ENCODE assay signal across 9 cellular contexts in genomic region chr19:34500656-34501120, GRCh38. TPM values are rescaled to one million over a fixed set of nuclear protein-coding genes. Genes with fewer than 3 reads are reported as not detected.
A peak's percentile ranks its signal among the peaks of the same experiment; 100 is the strongest.
DNase-seq lines count a peak whose midpoint lies in the region; ATAC-seq and TF ChIP-seq lines count a peak whose summit lies in the region.
"Had no signal": no experiment of that assay in that cellular context is flagged by ENCODE, and none has a peak within 500 bp of the region (broad histone marks: within the 10 kb centered on the region; RNA-seq: fewer than 3 reads in every experiment).

No MANE protein-coding gene starts in this region.

- peak overlapping the region; percentile 31; the same call in 1 of the 2 replicates for H3K4me3 ChIP-seq in iPS-18c (ENCODE audit: insufficient read depth, low read depth, low read length)
- H3K4me3 ChIP-seq in stomach smooth muscle (ENCODE audit: low read length in 2 of 2), result no peak overlapping the region
- no peak overlapping the region for H3K4me3 ChIP-seq in PC-3 (ENCODE audit: low read length)
- H3K4me3 ChIP-seq: neural progenitor cell had no signal

- H4K20me1 ChIP-seq in PC-3 (ENCODE audit: low read length), result no peaks in the 10 kb centered on the region

- TF ChIP-seq CTCF in GM13977 (IDR thresholded peaks at IDR 0.05; ENCODE audit: extremely low read depth, insufficient read depth, missing control alignments) (no peak), PC-3 (conservative IDR thresholded peaks at IDR 0.05; ENCODE audit: low read depth, low read length) (no peak)

- intact Hi-C loops in PC-3 (cut with micrococcal nuclease), result no loop called here

- DNase-seq in GM13977 (ENCODE audit: low spot score), result peak; percentile 28
- peak; percentile 56 for DNase-seq in NCI-H345 (lab: John Stamatoyannopoulos, UW)
- no peak for DNase-seq in PC-3
- no peak for DNase-seq in 8988T
- DNase-seq: NCI-H1694 had no signal

- no peak overlapping the region for H3K4me2 ChIP-seq in PC-3 (ENCODE audit: low read length)
- H3K4me2 ChIP-seq: neural progenitor cell had no signal

- POLR2A ChIA-PET in PC-3 (lab: Charles Lee; ENCODE audit: unreplicated experiment), result no interaction called here

- H3K27ac ChIP-seq in stomach smooth muscle (ENCODE audit: low read length) (peak overlapping the region; percentile 6), PC-3 (ENCODE audit: low read length) (no peak overlapping the region)
- H3K27ac ChIP-seq: neural progenitor cell had no signal

- H3K27me3 ChIP-seq in stomach smooth muscle (ENCODE audit: control insufficient read depth in 1 of 2, insufficient read depth in 2 of 2, low read length in 2 of 2) (no peaks in the 10 kb centered on the region), PC-3 (ENCODE audit: low read length) (no peaks in the 10 kb centered on the region)
- H3K27me3 ChIP-seq: neural progenitor cell had no signal

- H3K9me3 ChIP-seq in iPS-18c (ENCODE audit: control insufficient read depth, insufficient read depth, low read length), result no peaks in the 10 kb centered on the region
- no peaks in the 10 kb centered on the region for H3K9me3 ChIP-seq in stomach smooth muscle (ENCODE audit: control insufficient read depth in 2 of 2, low read length in 2 of 2)
- no peaks in the 10 kb centered on the region for H3K9me3 ChIP-seq in PC-3 (ENCODE audit: low read length)

- H3F3A ChIP-seq in PC-3 (ENCODE audit: low read length, unreplicated experiment), result no peaks in the 10 kb centered on the region

- no TSS peak for BruUV-seq in PC-3 (replicated peaks; lab: Mats Ljungman, UMichigan)

- H3K4me1 ChIP-seq in stomach smooth muscle (ENCODE audit: control insufficient read depth, insufficient read depth, low read length), result peaks cover 12% of the 10 kb centered on the region
- no peaks in the 10 kb centered on the region for H3K4me1 ChIP-seq in PC-3 (ENCODE audit: insufficient read depth, low read length)

- H3K9ac ChIP-seq in stomach smooth muscle (ENCODE audit: low read length in 2 of 2), result no peak overlapping the region
- no peak overlapping the region for H3K9ac ChIP-seq in PC-3 (ENCODE audit: low read length)
- H3K9ac ChIP-seq: neural progenitor cell had no signal

- no peaks in the 10 kb centered on the region for H3K9me2 ChIP-seq in PC-3 (replicated peaks; ENCODE audit: low read length)

- no peaks in the 10 kb centered on the region for H3K79me2 ChIP-seq in PC-3 (ENCODE audit: low read length)

- H3K36me3 ChIP-seq in stomach smooth muscle (ENCODE audit: control insufficient read depth in 2 of 2, insufficient read depth in 2 of 2, low read length in 2 of 2) (peaks cover 0 to 13% of the 10 kb centered on the region in 2 donors), PC-3 (ENCODE audit: low read depth, low read length) (no peaks in the 10 kb centered on the region)
- H3K36me3 ChIP-seq: neural progenitor cell had no signal

- CTCF ChIA-PET in PC-3 (lab: Charles Lee), result no interaction called here

- no peak overlapping the region for H2AFZ ChIP-seq in PC-3 (ENCODE audit: low read length)
- H2AFZ ChIP-seq: neural progenitor cell had no signal

- in situ Hi-C loops in GM13977 (cut with MboI; ENCODE audit: low pct_unique_long_range_greater_than_20kb, low sequenced_read_pairs, unreplicated experiment), result no loop called here

- no peak for ATAC-seq in PC-3
- ATAC-seq in HG02759 (IDR thresholded peaks at IDR 0.05; ENCODE audit: unreplicated experiment), result no peak

RNA-seq across cellular contexts. Expression of gene WTIP, which starts 19.1 kb away (rescaled TPM):
- total RNA-seq in PC-3 (2014; rRNA removed), result 5.2 and 7.5 TPM in 2 replicates

Comparison
In these comparisons a context has a peak if more than half of its experiments do, and no peak if none do; other contexts are left out.
1. DNase-seq: peak in GM13977 (single experiment) and NCI-H345 (single experiment); none in PC-3 (single experiment) and 8988T (single experiment).